8 cellular contexts compared by ENCODE assay signal in genomic region chr12:86914716-86915115, GRCh38.
DNase-seq lines count a peak whose midpoint lies in the region; ATAC-seq and TF ChIP-seq lines count a peak whose summit lies in the region.

No MANE protein-coding gene starts in this region.

- no peak overlapping the region for H3K4me3 ChIP-seq in AG04450 (ENCODE audit: low read depth, low read length)

- POLR2A ChIA-PET in AG04450 (lab: Yijun Ruan, JAX): no interaction called here

- H3K27ac ChIP-seq in AG04450 (ENCODE audit: low read depth, low read length): no peak overlapping the region

- ATAC-seq in HG02759 (IDR thresholded peaks at IDR 0.05; ENCODE audit: unreplicated experiment): no peak

- H3K4me1 Mint-ChIP-seq in glutamatergic neuron (ENCODE audit: low read depth, unreplicated experiment): no peaks in the 10 kb centered on the region

- no peak overlapping the region for H3K4me3 Mint-ChIP-seq in glutamatergic neuron (ENCODE audit: unreplicated experiment)

- CTCF ChIA-PET in AG04450 (lab: Charles Lee): interaction anchor here (0.5 to 4.2 kb wide), 47 partner anchors 10 to 1072 kb away, joined by 3 to 33 read pairs (median 4); no protein-coding TSS in a partner anchor

- no peaks in the 10 kb centered on the region for H3K27me3 Mint-ChIP-seq in glutamatergic neuron (ENCODE audit: unreplicated experiment)

- TF ChIP-seq CTCF in AG04450 (IDR thresholded peaks at IDR 0.05; ENCODE audit: low read depth, low read length): peak; percentile 87
- TF ChIP-seq CTCF in glutamatergic neuron (IDR thresholded peaks at IDR 0.05; ENCODE audit: partially characterized antibody, unreplicated experiment): peak; percentile 44

- DNase-seq in AG04450 (ENCODE audit: low read depth, low spot score) (peak; percentile 24), HK-2 (ENCODE audit: unreplicated experiment) (peak; percentile 17), SK-N-DZ (ENCODE audit: low spot score) (peak; percentile 40), glutamatergic neuron (no peak), NCI-H2196 (lab: John Stamatoyannopoulos, UW; ENCODE audit: unreplicated experiment) (no peak), T-helper 1 cell (no peak)
- DNase-seq in stimulated activated CD4-positive, alpha-beta T cell treated with anti-CD3 and anti-CD28 coated beads, Interleukin-15, amount 100 ng/mL, for 24 hours: no peak

- no peak overlapping the region for H3K27ac Mint-ChIP-seq in glutamatergic neuron (ENCODE audit: unreplicated experiment)

- H3K9me3 ChIP-seq in AG04450 (ENCODE audit: control insufficient read depth, insufficient read depth, low read length): no peaks in the 10 kb centered on the region

- no peaks in the 10 kb centered on the region for H3K36me3 Mint-ChIP-seq in glutamatergic neuron (ENCODE audit: unreplicated experiment)

- no peaks in the 10 kb centered on the region for H3K27me3 ChIP-seq in AG04450 (ENCODE audit: control insufficient read depth, insufficient read depth, low read length)

- no peaks in the 10 kb centered on the region for H3K9me3 Mint-ChIP-seq in glutamatergic neuron (ENCODE audit: unreplicated experiment)

Comparison
In these comparisons a context has a peak if more than half of its experiments do, and no peak if none do; other contexts are left out.
1. DNase-seq: peak in AG04450 (single experiment), HK-2 (single experiment) and SK-N-DZ (single experiment); none in glutamatergic neuron (single experiment), stimulated activated CD4-positive, alpha-beta T cell treated with anti-CD3 and anti-CD28 coated beads, Interleukin-15, amount 100 ng/mL, for 24 hours (single experiment), NCI-H2196 (single experiment) and T-helper 1 cell (0 of 5).